In genomic region chr6:30810813-30811329, GRCh38 we compare ENCODE assay signal across 8 cellular contexts.
A peak's percentile ranks its signal among the peaks of the same experiment; 100 is the strongest.
DNase-seq lines count a peak whose midpoint lies in the region; ATAC-seq, FAIRE-seq and TF ChIP-seq lines count a peak whose summit lies in the region.

No MANE protein-coding gene starts in this region.

- H3K4me3 Mint-ChIP-seq in Calu3 (ENCODE audit: low read depth, unreplicated experiment) (no peak overlapping the region), endodermal cell (no peak overlapping the region)

- DNase-seq in Calu3, result peak; percentile 81
- DNase-seq in RCC 7860 (ENCODE audit: low spot score), result peak; percentile 28
- DNase-seq in endodermal cell, result peak; percentile 65
- DNase-seq in stimulated activated CD8-positive, alpha-beta memory T cell treated with anti-CD3 and anti-CD28 coated beads, Interleukin-7, amount 100 ng/mL, for 48 hours (ENCODE audit: extremely low read depth in 1 of 2, low read depth in 1 of 2), result peak; percentile 70 to 91
- DNase-seq in ascending aorta (ENCODE audit: low spot score in 2 of 2), result no peak
- DNase-seq in Right ventricle myocardium superior, result no peak
- no peak for DNase-seq in HEK293T (ENCODE audit: extremely low spot score)

- CTCF ChIA-PET in Calu3 (lab: Charles Lee), result interaction anchor here (0.6 to 3.1 kb wide), 7 partner anchors 9 to 119 kb away, joined by 3 to 14 read pairs (median 3); partner anchors contain the start of gene VARS2
- CTCF ChIA-PET in HEK293T (lab: Yijun Ruan, JAX), result interaction anchor here (2.5 kb wide), 1 partner anchor 11 kb away, joined by 13 read pairs; no protein-coding TSS in a partner anchor

- H3K4me1 ChIP-seq in endodermal cell (ENCODE audit: control insufficient read depth, insufficient read depth, low read length) (no peaks in the 10 kb centered on the region), ascending aorta (peaks cover 3 to 20% of the 10 kb centered on the region in 2 donors)

- intact Hi-C loops in Calu3 (cut with micrococcal nuclease; ENCODE audit: unreplicated experiment), result loop anchor here (2.0 kb wide), 1 partner anchor 28 kb away; no protein-coding TSS in a partner anchor
- intact Hi-C loops in ascending aorta (cut with DNase I), result no loop called here
- intact Hi-C loops in Right ventricle myocardium superior (cut with DNase I), result no loop called here

- H3K27ac Mint-ChIP-seq in Calu3 (ENCODE audit: unreplicated experiment) (peak overlapping the region; percentile 37), endodermal cell (peak overlapping the region; percentile 18)

- H3K27me3 ChIP-seq in endodermal cell (ENCODE audit: control insufficient read depth, insufficient read depth, low read length, poor library complexity, severe bottlenecking) (no peaks in the 10 kb centered on the region), ascending aorta (no peaks in the 10 kb centered on the region)

- H3K9ac ChIP-seq in endodermal cell (ENCODE audit: extremely low read depth, low read length, poor library complexity, severe bottlenecking), result no peak overlapping the region

- H3K9me3 Mint-ChIP-seq in Calu3 (ENCODE audit: low read depth, unreplicated experiment) (no peaks in the 10 kb centered on the region), endodermal cell (peaks cover 12% of the 10 kb centered on the region)

- POLR2A ChIA-PET in HEK293T (lab: Yijun Ruan, JAX), result no interaction called here

- H3K4me1 Mint-ChIP-seq in Calu3 (ENCODE audit: low read depth, unreplicated experiment) (peaks cover 41% of the 10 kb centered on the region), endodermal cell (peaks cover 15% of the 10 kb centered on the region)

- FAIRE-seq in RCC 7860 (lab: Jason Lieb, UNC), result no peak

- no TSS peak for BruUV-seq in Calu3 (replicated peaks; lab: Mats Ljungman, UMichigan)

- ATAC-seq in GM21737 (IDR thresholded peaks at IDR 0.05; ENCODE audit: unreplicated experiment), result peak; percentile 80
- no peak for ATAC-seq in Right ventricle myocardium superior (ENCODE audit: poor library complexity)

- H3K36me3 ChIP-seq in endodermal cell (ENCODE audit: control insufficient read depth, insufficient read depth, low read length) (no peaks in the 10 kb centered on the region), ascending aorta (no peaks in the 10 kb centered on the region)

- WGBS in endodermal cell (ENCODE audit: insufficient coverage in 1 of 2, insufficient read length in 1 of 2), 2 experiments, result 82 to 85% methylated on average over 4 to 7 of the region's 7 CpGs

- no peaks in the 10 kb centered on the region for H3K27me3 Mint-ChIP-seq in Calu3 (ENCODE audit: unreplicated experiment)
- no peaks in the 10 kb centered on the region for H3K27me3 Mint-ChIP-seq in endodermal cell (ENCODE audit: insufficient read depth)

- H3K4me3 ChIP-seq in endodermal cell (ENCODE audit: low read length) (no peak overlapping the region), ascending aorta (no peak overlapping the region)

- peaks cover 23% of the 10 kb centered on the region for H3K36me3 Mint-ChIP-seq in Calu3 (ENCODE audit: insufficient read depth, unreplicated experiment)
- no peaks in the 10 kb centered on the region for H3K36me3 Mint-ChIP-seq in endodermal cell (ENCODE audit: low read depth)

- H3K27ac ChIP-seq in endodermal cell (ENCODE audit: low read depth, low read length) (no peak overlapping the region), ascending aorta (no peak overlapping the region)

- no peak for TF ChIP-seq CTCF in Calu3 (IDR thresholded peaks at IDR 0.05; ENCODE audit: unreplicated experiment)
- no peak for TF ChIP-seq CTCF in endodermal cell (conservative IDR thresholded peaks at IDR 0.05)
- no peak for TF ChIP-seq CTCF in ascending aorta (IDR thresholded peaks at IDR 0.05)

- no peaks in the 10 kb centered on the region for H3K9me3 ChIP-seq in endodermal cell (ENCODE audit: control insufficient read depth, low read length)
- no peaks in the 10 kb centered on the region for H3K9me3 ChIP-seq in ascending aorta

TF ChIP-seq in HEK293T, 16 proteins besides CTCF, POLR2A, EP300 and RAD21:
- TF ChIP-seq TARDBP (IDR thresholded peaks at IDR 0.05) (no peak), ELF4 (IDR thresholded peaks at IDR 0.05) (no peak), FOXM1 (IDR thresholded peaks at IDR 0.05; ENCODE audit: borderline replicate concordance) (no peak), LEF1 (IDR thresholded peaks at IDR 0.05; ENCODE audit: borderline replicate concordance) (no peak), FOXA1 (IDR thresholded peaks at IDR 0.05) (no peak), FOXK2 (IDR thresholded peaks at IDR 0.05) (no peak), ZNF384 (IDR thresholded peaks at IDR 0.05) (no peak), L3MBTL2 (conservative IDR thresholded peaks at IDR 0.05) (no peak), HDGF (IDR thresholded peaks at IDR 0.05; ENCODE audit: borderline replicate concordance) (no peak), BHLHE40 (IDR thresholded peaks at IDR 0.05; ENCODE audit: borderline replicate concordance) (no peak)

Comparison
In these comparisons a context has a peak if more than half of its experiments do, and no peak if none do; other contexts are left out.
1. DNase-seq: peak in Calu3 (single experiment), RCC 7860 (single experiment), endodermal cell (single experiment) and stimulated activated CD8-positive, alpha-beta memory T cell treated with anti-CD3 and anti-CD28 coated beads, Interleukin-7, amount 100 ng/mL, for 48 hours (2 of 2); none in ascending aorta (0 of 2), Right ventricle myocardium superior (single experiment) and HEK293T (single experiment).